In genomic region chr15:80815076-80815475, GRCh38 we compare ENCODE assay signal across 9 cellular contexts. TPM values are rescaled to one million over a fixed set of nuclear protein-coding genes. Genes with fewer than 3 reads are reported as not detected.
"Had no signal": no experiment of that assay in that cellular context is flagged by ENCODE, and none has a peak within 500 bp of the region (broad histone marks: within the 10 kb centered on the region; RNA-seq: fewer than 3 reads in every experiment).

No MANE protein-coding gene starts in this region.

- H3K4me3 ChIP-seq: GM23248, HAP-1 had no signal

- H3K4me1 ChIP-seq: HAP-1 had no signal

- FAIRE-seq: HTR-8/SVneo had no signal

- H3K36me3 ChIP-seq: HAP-1 had no signal

- H3K27ac Mint-ChIP-seq: HFFc6, IgD-negative memory B cell had no signal

- ATAC-seq: HCT116 had no signal

- H3K27ac ChIP-seq: GM23248 had no signal

- H3K9ac ChIP-seq: GM23248 had no signal

- H3K9me3 Mint-ChIP-seq: HFFc6 had no signal

- H3K36me3 Mint-ChIP-seq: IgD-negative memory B cell had no signal

- H3K4me3 Mint-ChIP-seq: HFFc6, IgD-negative memory B cell had no signal

- DNase-seq: GM23248, GOT3, H7, HFFc6, KBM-7 had no signal

- H2AFZ ChIP-seq: GM23248 had no signal

RNA-seq across cellular contexts. Expression of gene CEMIP, which starts 35.9 kb away (rescaled TPM):
- polyA plus RNA-seq: IgD-negative memory B cell had no signal
